In genomic region chr6:72328775-72329174, GRCh38 we compare ENCODE assay signal across 16 cellular contexts.
A peak's percentile ranks its signal among the peaks of the same experiment; 100 is the strongest.
DNase-seq lines count a peak whose midpoint lies in the region; ATAC-seq and TF ChIP-seq lines count a peak whose summit lies in the region.
"Had no signal": no experiment of that assay in that cellular context is flagged by ENCODE, and none has a peak within 500 bp of the region (broad histone marks: within the 10 kb centered on the region; RNA-seq: fewer than 3 reads in every experiment).

No MANE protein-coding gene starts in this region.

- peak; percentile 29 for DNase-seq in AG10803 (ENCODE audit: low read depth)
- peak; percentile 2 for DNase-seq in HPDE6-E6E7 (ENCODE audit: extremely low spot score)
- peak; percentile 19 to 72 for DNase-seq in cardiac fibroblast (ENCODE audit: low read depth in 2 of 2)
- peak; percentile 7 to 15 for DNase-seq in foreskin keratinocyte
- no peak for DNase-seq in naive thymus-derived CD8-positive, alpha-beta T cell
- DNase-seq in NCI-H1436 (lab: John Stamatoyannopoulos, UW), result no peak
- DNase-seq: GF-D8, H7, MV-4-11, NCI-H1436 treated with DMSO at 0.1 percent for 48 hours, NCI-H2029 treated with DMSO at 0.1 percent for 48 hours, NCI-H748 treated with DMSO at 0.1 percent for 48 hours, PC-9 had no signal

- no peak for TF ChIP-seq CTCF in AG10803 (conservative IDR thresholded peaks at IDR 0.05; ENCODE audit: low read length)
- TF ChIP-seq CTCF in cardiac fibroblast (IDR thresholded peaks at IDR 0.05; ENCODE audit: low read depth, low read length), result no peak
- TF ChIP-seq CTCF in foreskin keratinocyte (conservative IDR thresholded peaks at IDR 0.05), result no peak

- no peak overlapping the region for H3K27ac Mint-ChIP-seq in naive thymus-derived CD8-positive, alpha-beta T cell

- H3K27me3 ChIP-seq in foreskin keratinocyte, result peaks cover 40% of the 10 kb centered on the region

- H3K4me3 ChIP-seq in AG10803 (ENCODE audit: low read length) (no peak overlapping the region), cardiac fibroblast (replicated peaks in 1 of 2; ENCODE audit: low read depth in 2 of 2, low read length in 2 of 2) (no peak overlapping the region)
- H3K4me3 ChIP-seq: PC-9 had no signal

- peaks cover 2 to 14% (median 4%) of the 10 kb centered on the region in 5 donors for H3K27me3 Mint-ChIP-seq in naive thymus-derived CD8-positive, alpha-beta T cell

- no peak overlapping the region for H3K27ac ChIP-seq in foreskin keratinocyte
- H3K27ac ChIP-seq: C4-2B, HL-60, PC-9 had no signal

- H3K4me1 Mint-ChIP-seq in naive thymus-derived CD8-positive, alpha-beta T cell, result no peaks in the 10 kb centered on the region

- H3K4me3 Mint-ChIP-seq in naive thymus-derived CD8-positive, alpha-beta T cell, result no peak overlapping the region

- POLR2A ChIA-PET in naive thymus-derived CD8-positive, alpha-beta T cell (lab: Charles Lee), result no interaction called here

- ATAC-seq in foreskin keratinocyte (peak; percentile 20), GM18519 (IDR thresholded peaks at IDR 0.05; ENCODE audit: low FRiP score, unreplicated experiment) (no peak)
- ATAC-seq in naive thymus-derived CD8-positive, alpha-beta T cell, result no peak

- H3K36me3 Mint-ChIP-seq in naive thymus-derived CD8-positive, alpha-beta T cell, result no peaks in the 10 kb centered on the region

- H3K9me3 Mint-ChIP-seq in naive thymus-derived CD8-positive, alpha-beta T cell, result no peaks in the 10 kb centered on the region

- no peaks in the 10 kb centered on the region for H3K4me1 ChIP-seq in foreskin keratinocyte

Comparison
In these comparisons a context has a peak if more than half of its experiments do, and no peak if none do; other contexts are left out.
1. DNase-seq: peak in AG10803 (single experiment), HPDE6-E6E7 (single experiment), cardiac fibroblast (2 of 2) and foreskin keratinocyte (2 of 2); none in naive thymus-derived CD8-positive, alpha-beta T cell (0 of 10) and NCI-H1436 (single experiment).